Comparison of ENCODE assay signal across 24 cellular contexts in genomic region chrX:150063138-150063518, GRCh38.
DNase-seq lines count a peak whose midpoint lies in the region; ATAC-seq and TF ChIP-seq lines count a peak whose summit lies in the region.
"Had no signal": no experiment of that assay in that cellular context is flagged by ENCODE, and none has a peak within 500 bp of the region (broad histone marks: within the 10 kb centered on the region; RNA-seq: fewer than 3 reads in every experiment).

No MANE protein-coding gene starts in this region.

- no peak overlapping the region for H4K8ac ChIP-seq in mesenchymal stem cell (ENCODE audit: low read length)

- peaks cover 5% of the 10 kb centered on the region for H3F3A ChIP-seq in SK-N-SH (replicated peaks; ENCODE audit: insufficient read depth)

- H3K4ac ChIP-seq in mesenchymal stem cell (ENCODE audit: low read depth in 1 of 2, low read length in 2 of 2), result no peak overlapping the region

- no peaks in the 10 kb centered on the region for H3K9me3 Mint-ChIP-seq in MCF 10A (ENCODE audit: unreplicated experiment)
- H3K9me3 Mint-ChIP-seq: activated CD4-positive, alpha-beta T cell treated with anti-CD3 and anti-CD28 coated beads, Interleukin-2, amount 10 ng/mL, durations not matched to agents 24 days and 14 days; activated T-cell treated with anti-CD3 and anti-CD28 coated beads, Interleukin-2, amount 50 U/mL, for 72 hours; neural progenitor cell; T-helper 2 cell treated with Interferon-gamma antibody and Interleukin-4, amounts not matched to agents 5 μg/mL and 100 μg/mL, for 36 hours; type B pancreatic cell had no signal

- intact Hi-C loops in MCF 10A (cut with micrococcal nuclease) (no loop called here), breast epithelium (cut with DNase I; ENCODE audit: low total_unique reads) (no loop called here)

- no peak for TF ChIP-seq EP300 in SK-N-SH (IDR thresholded peaks at IDR 0.05; ENCODE audit: borderline replicate concordance in 1 of 2, low read depth in 1 of 2, low read length in 1 of 2)

- no peak overlapping the region for H3K9ac ChIP-seq in SK-N-SH
- H3K9ac ChIP-seq in mesenchymal stem cell (ENCODE audit: low read length), result peak overlapping the region; percentile 26
- H3K9ac ChIP-seq: neural progenitor cell had no signal

- H3K79me1 ChIP-seq in mesenchymal stem cell (replicated peaks; ENCODE audit: low read length, poor library complexity, severe bottlenecking), result no peaks in the 10 kb centered on the region

- H2AFZ ChIP-seq in SK-N-SH (ENCODE audit: low read depth) (no peak overlapping the region), mesenchymal stem cell (ENCODE audit: low read depth, low read length) (no peak overlapping the region)
- H2AFZ ChIP-seq: neural progenitor cell had no signal

- POLR2A ChIA-PET in MCF 10A (lab: Yijun Ruan, JAX) (interaction anchor here (0.6 kb wide), 1 partner anchor 626 kb away, joined by 3 read pairs; no protein-coding TSS in a partner anchor), SK-N-SH (lab: Yijun Ruan, JAX) (no interaction called here)

- H3K36me3 ChIP-seq in breast epithelium (no peaks in the 10 kb centered on the region), SK-N-SH (replicated peaks in 1 of 2; ENCODE audit: control insufficient read depth in 1 of 2, insufficient read depth in 2 of 2, low read length in 1 of 2) (no peaks in the 10 kb centered on the region), mesenchymal stem cell (ENCODE audit: control insufficient read depth in 1 of 2, insufficient read depth in 2 of 2, low read depth in 1 of 2, low read length in 2 of 2) (no peaks in the 10 kb centered on the region)
- H3K36me3 ChIP-seq: BE2C, neural progenitor cell, prostate gland had no signal

- peak overlapping the region; percentile 30; the same call in 1 of the 2 replicates for H3K4me2 ChIP-seq in SK-N-SH
- H3K4me2 ChIP-seq in mesenchymal stem cell (ENCODE audit: low read length, poor library complexity, severe bottlenecking), result no peak overlapping the region
- H3K4me2 ChIP-seq: neural progenitor cell had no signal

- H2BK15ac ChIP-seq in mesenchymal stem cell (ENCODE audit: low read depth, poor library complexity, severe bottlenecking), result no peak overlapping the region

- H3K9me3 ChIP-seq in breast epithelium (no peaks in the 10 kb centered on the region), SK-N-SH (no peaks in the 10 kb centered on the region), mesenchymal stem cell (ENCODE audit: control insufficient read depth, low read length) (no peaks in the 10 kb centered on the region)
- H3K9me3 ChIP-seq: BE2C, prostate gland had no signal

- no peak overlapping the region for H2AK5ac ChIP-seq in mesenchymal stem cell (ENCODE audit: low read length, severe bottlenecking)

- H4K91ac ChIP-seq in mesenchymal stem cell (ENCODE audit: low read length), result no peak overlapping the region

- H3K36me3 Mint-ChIP-seq in MCF 10A (ENCODE audit: insufficient read depth, unreplicated experiment), result no peaks in the 10 kb centered on the region
- H3K36me3 Mint-ChIP-seq: neural progenitor cell, type B pancreatic cell had no signal

- H3K79me2 ChIP-seq in SK-N-SH (ENCODE audit: insufficient read depth), result no peaks in the 10 kb centered on the region

- no peaks in the 10 kb centered on the region for H3K4me1 ChIP-seq in breast epithelium
- peaks cover 0 to 17% of the 10 kb centered on the region in 2 experiments; a peak in 2 of 4 replicates for H3K4me1 ChIP-seq in SK-N-SH (ENCODE audit: control insufficient read depth in 1 of 2, insufficient read depth in 2 of 2, low read depth in 1 of 2, low read length in 1 of 2)
- H3K4me1 ChIP-seq in mesenchymal stem cell (ENCODE audit: control insufficient read depth, insufficient read depth, low read depth, low read length), result peaks cover 3% of the 10 kb centered on the region
- H3K4me1 ChIP-seq: BE2C, neural progenitor cell, prostate gland had no signal

- ATAC-seq in GM18517 (IDR thresholded peaks at IDR 0.05; ENCODE audit: unreplicated experiment), result no peak
- no peak for ATAC-seq in GM18873 (IDR thresholded peaks at IDR 0.05; ENCODE audit: low FRiP score, unreplicated experiment)
- ATAC-seq: activated T-cell treated with anti-CD3 and anti-CD28 coated beads, Interleukin-2, amount 50 U/mL, for 72 hours had no signal

- H4K20me1 ChIP-seq in SK-N-SH (ENCODE audit: insufficient read depth), result no peaks in the 10 kb centered on the region

- no peak overlapping the region for H3K23ac ChIP-seq in mesenchymal stem cell (ENCODE audit: low read length in 2 of 2)

- H3K18ac ChIP-seq in mesenchymal stem cell (ENCODE audit: low read depth in 1 of 2, low read length in 2 of 2), result no peak overlapping the region

- TF ChIP-seq POLR2A in breast epithelium (IDR thresholded peaks at IDR 0.05), result no peak

- H3K27ac Mint-ChIP-seq in MCF 10A (ENCODE audit: low read depth, unreplicated experiment), result no peak overlapping the region
- H3K27ac Mint-ChIP-seq: activated CD4-positive, alpha-beta T cell treated with anti-CD3 and anti-CD28 coated beads, Interleukin-2, amount 10 ng/mL, durations not matched to agents 24 days and 14 days; activated T-cell treated with anti-CD3 and anti-CD28 coated beads, Interleukin-2, amount 50 U/mL, for 72 hours; endodermal cell; neural progenitor cell; T-helper 2 cell treated with Interferon-gamma antibody and Interleukin-4, amounts not matched to agents 5 μg/mL and 100 μg/mL, for 36 hours; type B pancreatic cell had no signal

- no peak overlapping the region for H3K4me3 ChIP-seq in breast epithelium
- no peak overlapping the region for H3K4me3 ChIP-seq in SK-N-SH (ENCODE audit: low read depth in 2 of 2, low read length in 1 of 2)
- H3K4me3 ChIP-seq in mesenchymal stem cell (ENCODE audit: insufficient read depth in 1 of 2, low read depth in 1 of 2, low read length in 2 of 2), result no peak overlapping the region
- H3K4me3 ChIP-seq: lung, neural progenitor cell, prostate gland, SK-N-MC, skin epidermis had no signal

- DNase-seq in MCF 10A (ENCODE audit: unreplicated experiment), result no peak
- DNase-seq in breast epithelium (ENCODE audit: low spot score in 2 of 2), result no peak
- no peak for DNase-seq in SK-N-SH
- no peak for DNase-seq in mesenchymal stem cell
- DNase-seq in epidermal melanocyte (ENCODE audit: insufficient read length, low spot score), result no peak
- no peak for DNase-seq in SIG-M5 treated with dmso at 0.1 percent for 504 hours (lab: John Stamatoyannopoulos, UW; ENCODE audit: unreplicated experiment)
- DNase-seq: activated CD4-positive, alpha-beta T cell treated with anti-CD3 and anti-CD28 coated beads, Interleukin-2, amount 10 ng/mL, durations not matched to agents 24 days and 14 days; activated naive CD4-positive, alpha-beta T cell treated with Interleukin-2 at 50 U/mL for 16 hours; activated T-cell treated with anti-CD3 and anti-CD28 coated beads, Interleukin-2, amount 50 U/mL, for 72 hours; BE2C; COR-L47; endodermal cell; NCI-H146; stimulated activated CD4-positive, alpha-beta T cell treated with anti-CD3 and anti-CD28 coated beads, Interleukin-1b, Interleukin-23, amount 100 ng/mL, for 48 hours had no signal

- H3K4me3 Mint-ChIP-seq in MCF 10A (ENCODE audit: unreplicated experiment), result peak overlapping the region; percentile 7
- H3K4me3 Mint-ChIP-seq: activated CD4-positive, alpha-beta T cell treated with anti-CD3 and anti-CD28 coated beads, Interleukin-2, amount 10 ng/mL, durations not matched to agents 24 days and 14 days; activated T-cell treated with anti-CD3 and anti-CD28 coated beads, Interleukin-2, amount 50 U/mL, for 72 hours; endodermal cell; neural progenitor cell; T-helper 2 cell treated with Interferon-gamma antibody and Interleukin-4, amounts not matched to agents 5 μg/mL and 100 μg/mL, for 36 hours; type B pancreatic cell had no signal

- H3K27me3 Mint-ChIP-seq in MCF 10A (ENCODE audit: insufficient read depth, unreplicated experiment), result no peaks in the 10 kb centered on the region
- H3K27me3 Mint-ChIP-seq: type B pancreatic cell had no signal

- H2BK120ac ChIP-seq in mesenchymal stem cell (ENCODE audit: low read depth, low read length), result no peak overlapping the region

- TF ChIP-seq CTCF in MCF 10A (IDR thresholded peaks at IDR 0.05; ENCODE audit: unreplicated experiment), result no peak
- TF ChIP-seq CTCF in breast epithelium (IDR thresholded peaks at IDR 0.05), result no peak
- no peak for TF ChIP-seq CTCF in SK-N-SH (IDR thresholded peaks at IDR 0.05)

- no peak overlapping the region for H3K14ac ChIP-seq in mesenchymal stem cell (ENCODE audit: low read length in 2 of 2)

- no peak overlapping the region for H2BK12ac ChIP-seq in mesenchymal stem cell (ENCODE audit: low read length in 2 of 2)

- H3K27ac ChIP-seq in breast epithelium (no peak overlapping the region), SK-N-SH (ENCODE audit: low read depth in 2 of 2, low read length in 1 of 2) (peak overlapping the region in 1 of 2 experiments; percentile 64; a peak in 2 of 4 replicates), mesenchymal stem cell (ENCODE audit: low read length, poor library complexity, severe bottlenecking) (no peak overlapping the region)
- H3K27ac ChIP-seq: neural progenitor cell, prostate gland, SK-N-MC, skin epidermis, VCaP had no signal

- no peak for TF ChIP-seq RAD21 in SK-N-SH (IDR thresholded peaks at IDR 0.05; ENCODE audit: low read length)

- H3K4me1 Mint-ChIP-seq in MCF 10A (ENCODE audit: insufficient read depth, unreplicated experiment), result peaks cover 17% of the 10 kb centered on the region
- H3K4me1 Mint-ChIP-seq: endodermal cell had no signal

- no peaks in the 10 kb centered on the region for H3K9me2 ChIP-seq in SK-N-SH

- no TSS peak for BruUV-seq in MCF 10A (replicated peaks; lab: Mats Ljungman, UMichigan)

- H3K27me3 ChIP-seq in breast epithelium (peaks cover 0 to 9% of the 10 kb centered on the region in 2 donors), SK-N-SH (ENCODE audit: insufficient read depth) (no peaks in the 10 kb centered on the region), mesenchymal stem cell (ENCODE audit: control insufficient read depth in 1 of 2, insufficient read depth in 1 of 2, low read length in 2 of 2) (no peaks in the 10 kb centered on the region)
- H3K27me3 ChIP-seq: BE2C, neural progenitor cell had no signal

- CTCF ChIA-PET in MCF 10A (lab: Yijun Ruan, JAX), result interaction anchor here (0.7 to 1.9 kb wide), 4 partner anchors 13 to 422 kb away, joined by 3 to 6 read pairs (median 4); no protein-coding TSS in a partner anchor
- CTCF ChIA-PET in SK-N-SH (lab: Yijun Ruan, JAX), result interaction anchor here (1.1 kb wide), 1 partner anchor 17 kb away, joined by 3 read pairs; no protein-coding TSS in a partner anchor

- H2BK5ac ChIP-seq in mesenchymal stem cell (ENCODE audit: low read depth, low read length, poor library complexity, severe bottlenecking), result no peak overlapping the region

TF ChIP-seq in SK-N-SH, 30 proteins besides CTCF, POLR2A, EP300 and RAD21 (continues in another document):
- TF ChIP-seq SMC3 (IDR thresholded peaks at IDR 0.05; ENCODE audit: low read depth, low read length) (no peak), POLR2AphosphoS5 (IDR thresholded peaks at IDR 0.05; ENCODE audit: low read depth, low read length) (no peak)
